ENCODE assay signal across 2 cellular contexts in genomic region chr10:78963074-78964034, GRCh38.
TF ChIP-seq lines count a peak whose summit lies in the region.

No MANE protein-coding gene starts in this region.

TF ChIP-seq in IMR-90, 13 proteins besides CTCF, POLR2A, EP300 and RAD21:
- no peak for TF ChIP-seq RFX5 (IDR thresholded peaks at IDR 0.05; ENCODE audit: low read depth, low read length)
- no peak for TF ChIP-seq ELK1 (IDR thresholded peaks at IDR 0.05; ENCODE audit: borderline replicate concordance, low read depth, low read length)
- TF ChIP-seq BHLHE40 (IDR thresholded peaks at IDR 0.05; ENCODE audit: low read depth, low read length), result no peak
- no peak for TF ChIP-seq CEBPB (IDR thresholded peaks at IDR 0.05; ENCODE audit: low read depth, low read length)
- TF ChIP-seq SMC3 (IDR thresholded peaks at IDR 0.05; ENCODE audit: low read depth, low read length), result no peak
- no peak for TF ChIP-seq CHD1 (IDR thresholded peaks at IDR 0.05; ENCODE audit: low read depth, low read length)
- TF ChIP-seq MAZ (IDR thresholded peaks at IDR 0.05; ENCODE audit: borderline replicate concordance, low read depth, low read length), result no peak
- TF ChIP-seq NFE2L2 (IDR thresholded peaks at IDR 0.05; ENCODE audit: low read depth, low read length), result no peak
- TF ChIP-seq MXI1 (IDR thresholded peaks at IDR 0.05; ENCODE audit: borderline replicate concordance, low read depth, low read length), result no peak
- TF ChIP-seq RCOR1 (IDR thresholded peaks at IDR 0.05; ENCODE audit: insufficient replicate concordance, low read length), result no peak
- TF ChIP-seq MAFK (IDR thresholded peaks at IDR 0.05; ENCODE audit: low read depth, low read length), result no peak
- TF ChIP-seq, protein P1, sequence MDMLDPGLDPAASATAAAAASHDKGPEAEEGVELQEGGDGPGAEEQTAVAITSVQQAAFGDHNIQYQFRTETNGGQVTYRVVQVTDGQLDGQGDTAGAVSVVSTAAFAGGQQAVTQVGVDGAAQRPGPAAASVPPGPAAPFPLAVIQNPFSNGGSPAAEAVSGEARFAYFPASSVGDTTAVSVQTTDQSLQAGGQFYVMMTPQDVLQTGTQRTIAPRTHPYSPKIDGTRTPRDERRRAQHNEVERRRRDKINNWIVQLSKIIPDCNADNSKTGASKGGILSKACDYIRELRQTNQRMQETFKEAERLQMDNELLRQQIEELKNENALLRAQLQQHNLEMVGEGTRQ (IDR thresholded peaks at IDR 0.05; ENCODE audit: low read depth, low read length), result no peak
- no peak for TF ChIP-seq FOS (IDR thresholded peaks at IDR 0.05; ENCODE audit: low read depth, low read length)

TF ChIP-seq in SK-N-SH, 30 proteins besides CTCF, POLR2A, EP300 and RAD21:
- TF ChIP-seq SIN3A (IDR thresholded peaks at IDR 0.05; ENCODE audit: borderline replicate concordance, low read depth, low read length) (no peak), GABPA (IDR thresholded peaks at IDR 0.05; ENCODE audit: low read depth) (no peak), FOXJ3 (CRISPR knock-in tag; IDR thresholded peaks at IDR 0.05) (peak; percentile 97), SMC3 (IDR thresholded peaks at IDR 0.05; ENCODE audit: low read depth, low read length) (peak; percentile 19; the same call in 1 of the 2 replicates), RXRA (IDR thresholded peaks at IDR 0.05; ENCODE audit: borderline replicate concordance, low read depth) (no peak), GATA2 (CRISPR knock-in tag; IDR thresholded peaks at IDR 0.05) (peak; percentile 73), RCOR1 (IDR thresholded peaks at IDR 0.05; ENCODE audit: low read length) (peak; percentile 86), PBX3 (IDR thresholded peaks at IDR 0.05) (no peak), FOSL2 (IDR thresholded peaks at IDR 0.05; ENCODE audit: borderline replicate concordance, low read depth) (no peak), JUND (IDR thresholded peaks at IDR 0.05) (no peak), YY1 (IDR thresholded peaks at IDR 0.05; ENCODE audit: low read depth) (no peak), ELF1 (IDR thresholded peaks at IDR 0.05) (no peak), TEAD4 (IDR thresholded peaks at IDR 0.05; ENCODE audit: borderline replicate concordance, insufficient read depth) (no peak), ZBTB33 (IDR thresholded peaks at IDR 0.05; ENCODE audit: borderline replicate concordance, low read depth) (no peak), CHD2 (IDR thresholded peaks at IDR 0.05; ENCODE audit: low read length, partially characterized antibody) (peak; percentile 61), TAF1 (IDR thresholded peaks at IDR 0.05; ENCODE audit: borderline replicate concordance, low read depth, low read length) (no peak), FOXM1 (IDR thresholded peaks at IDR 0.05; ENCODE audit: low read depth) (no peak), POLR2AphosphoS5 (IDR thresholded peaks at IDR 0.05; ENCODE audit: low read depth, low read length) (no peak), NFIC (IDR thresholded peaks at IDR 0.05; ENCODE audit: borderline replicate concordance) (no peak), REST (IDR thresholded peaks at IDR 0.05; ENCODE audit: low read depth, low read length) (no peak), NRF1 (IDR thresholded peaks at IDR 0.05; ENCODE audit: low read depth, low read length) (no peak), TCF12 (IDR thresholded peaks at IDR 0.05) (peak; percentile 52), MXI1 (IDR thresholded peaks at IDR 0.05; ENCODE audit: low read depth, low read length) (peak; percentile 71; the same call in 1 of the 2 replicates), EZH2phosphoT487 (IDR thresholded peaks at IDR 0.05; ENCODE audit: borderline replicate concordance, low read depth) (no peak), RFX5 (IDR thresholded peaks at IDR 0.05; ENCODE audit: low read length) (no peak), MEF2A (IDR thresholded peaks at IDR 0.05; ENCODE audit: borderline replicate concordance, low read depth) (no peak)
- TF ChIP-seq, protein P1 (IDR thresholded peaks at IDR 0.05; ENCODE audit: borderline replicate concordance, low read depth, low read length), result no peak
- TF ChIP-seq, protein P2, sequence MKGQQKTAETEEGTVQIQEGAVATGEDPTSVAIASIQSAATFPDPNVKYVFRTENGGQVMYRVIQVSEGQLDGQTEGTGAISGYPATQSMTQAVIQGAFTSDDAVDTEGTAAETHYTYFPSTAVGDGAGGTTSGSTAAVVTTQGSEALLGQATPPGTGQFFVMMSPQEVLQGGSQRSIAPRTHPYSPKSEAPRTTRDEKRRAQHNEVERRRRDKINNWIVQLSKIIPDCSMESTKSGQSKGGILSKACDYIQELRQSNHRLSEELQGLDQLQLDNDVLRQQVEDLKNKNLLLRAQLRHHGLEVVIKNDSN (IDR thresholded peaks at IDR 0.05; ENCODE audit: borderline replicate concordance, low read depth), result no peak
- TF ChIP-seq, protein P3, sequence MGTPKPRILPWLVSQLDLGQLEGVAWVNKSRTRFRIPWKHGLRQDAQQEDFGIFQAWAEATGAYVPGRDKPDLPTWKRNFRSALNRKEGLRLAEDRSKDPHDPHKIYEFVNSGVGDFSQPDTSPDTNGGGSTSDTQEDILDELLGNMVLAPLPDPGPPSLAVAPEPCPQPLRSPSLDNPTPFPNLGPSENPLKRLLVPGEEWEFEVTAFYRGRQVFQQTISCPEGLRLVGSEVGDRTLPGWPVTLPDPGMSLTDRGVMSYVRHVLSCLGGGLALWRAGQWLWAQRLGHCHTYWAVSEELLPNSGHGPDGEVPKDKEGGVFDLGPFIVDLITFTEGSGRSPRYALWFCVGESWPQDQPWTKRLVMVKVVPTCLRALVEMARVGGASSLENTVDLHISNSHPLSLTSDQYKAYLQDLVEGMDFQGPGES (IDR thresholded peaks at IDR 0.05; ENCODE audit: low read depth, low read length), result no peak
- TF ChIP-seq, protein P4, sequence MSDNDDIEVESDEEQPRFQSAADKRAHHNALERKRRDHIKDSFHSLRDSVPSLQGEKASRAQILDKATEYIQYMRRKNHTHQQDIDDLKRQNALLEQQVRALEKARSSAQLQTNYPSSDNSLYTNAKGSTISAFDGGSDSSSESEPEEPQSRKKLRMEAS (IDR thresholded peaks at IDR 0.05; ENCODE audit: low read depth), result no peak
